In genomic region chr6:63573140-63573898, GRCh38 we compare ENCODE assay signal across 1 cellular context.
TF ChIP-seq lines count a peak whose summit lies in the region.

No MANE protein-coding gene starts in this region.

TF ChIP-seq in GM12878, 131 proteins besides CTCF, POLR2A, EP300 and RAD21 (continued from another document and continues in another):
- TF ChIP-seq ELK1 (IDR thresholded peaks at IDR 0.05; ENCODE audit: low read depth, low read length) (peak; percentile 43; the same call in 1 of the 2 replicates), SIX5 (IDR thresholded peaks at IDR 0.05; ENCODE audit: low read depth, low read length, severe bottlenecking) (peak; percentile 27), ATF2 (IDR thresholded peaks at IDR 0.05; ENCODE audit: low read length) (peak; percentile 37; the same call in 1 of the 2 replicates), NFXL1 (IDR thresholded peaks at IDR 0.05; ENCODE audit: borderline replicate concordance) (no peak), NFIC (IDR thresholded peaks at IDR 0.05; ENCODE audit: low read depth, low read length) (no peak), PAX5 (IDR thresholded peaks at IDR 0.05; ENCODE audit: borderline replicate concordance, low read depth, low read length) (0 out of 2 replicates have a peak, but pooled peaks have one; percentile 4), ETV6 (conservative IDR thresholded peaks at IDR 0.05 in 1 of 2, IDR thresholded peaks at IDR 0.05 in 1 of 2; ENCODE audit: borderline replicate concordance in 1 of 2, low read depth in 1 of 2) (peak in 1 of 2 experiments; percentile 22; a peak in 1 of 4 replicates), RELA (IDR thresholded peaks at IDR 0.05; ENCODE audit: borderline replicate concordance, partially characterized antibody) (no peak), SREBF2 (IDR thresholded peaks at IDR 0.05; ENCODE audit: low read length) (no peak), ATF3 (IDR thresholded peaks at IDR 0.05; ENCODE audit: borderline replicate concordance, extremely low read depth, low read depth, low read length) (no peak), CREM (IDR thresholded peaks at IDR 0.05; ENCODE audit: low read depth) (no peak), CEBPZ (IDR thresholded peaks at IDR 0.05; ENCODE audit: low read depth, low read length) (no peak), DPF2 (IDR thresholded peaks at IDR 0.05) (peak; percentile 42; the same call in 1 of the 2 replicates), CHD2 (IDR thresholded peaks at IDR 0.05; ENCODE audit: borderline replicate concordance, low read depth, low read length) (no peak; the same call in none of the 2 replicates), IRF4 (IDR thresholded peaks at IDR 0.05; ENCODE audit: low read depth, low read length) (no peak), ZNF592 (IDR thresholded peaks at IDR 0.05) (no peak), PRDM15 (CRISPR knock-in tag; IDR thresholded peaks at IDR 0.05) (no peak), RBBP5 (conservative IDR thresholded peaks at IDR 0.05) (no peak), TAF1 (IDR thresholded peaks at IDR 0.05; ENCODE audit: borderline replicate concordance, low read depth, low read length) (peak; percentile 74; the same call in 1 of the 2 replicates), CBX3 (IDR thresholded peaks at IDR 0.05; ENCODE audit: borderline replicate concordance, low read depth) (no peak), ZBTB11 (CRISPR knock-in tag; IDR thresholded peaks at IDR 0.05) (no peak), IRF3 (IDR thresholded peaks at IDR 0.05) (no peak), POU2F2 (IDR thresholded peaks at IDR 0.05; ENCODE audit: borderline replicate concordance, low read depth, low read length) (peak; percentile 15; the same call in 2 of the 3 replicates), BCL11A (IDR thresholded peaks at IDR 0.05; ENCODE audit: low read depth, low read length) (no peak), ZBTB40 (IDR thresholded peaks at IDR 0.05; ENCODE audit: borderline replicate concordance) (no peak), MYB (IDR thresholded peaks at IDR 0.05; ENCODE audit: borderline replicate concordance, low read depth, low read length) (no peak), KDM1A (IDR thresholded peaks at IDR 0.05; ENCODE audit: borderline replicate concordance) (no peak), FOS (IDR thresholded peaks at IDR 0.05; ENCODE audit: borderline replicate concordance, extremely low read depth, insufficient read length) (no peak)
